Comparison of ENCODE assay signal across 18 cellular contexts in genomic region chr6:12101653-12102312, GRCh38.
"Had no signal": no experiment of that assay in that cellular context is flagged by ENCODE, and none has a peak within 500 bp of the region (broad histone marks: within the 10 kb centered on the region; RNA-seq: fewer than 3 reads in every experiment).

No MANE protein-coding gene starts in this region.

- ATAC-seq: left lobe of liver; mucosa of descending colon; naive thymus-derived CD8-positive, alpha-beta T cell; SK-N-SH treated with all-trans-retinoic acid at 6 μM for 48 hours; stimulated activated effector memory CD8-positive, alpha-beta T cell treated with anti-CD3 and anti-CD28 coated beads, Interleukin-12 subunit alpha, Interleukin-12 subunit beta, amount 100 ng/mL, for 72 hours had no signal

- H3K27ac ChIP-seq: adrenal gland, esophagus squamous epithelium, hepatocyte, neutrophil, tibial artery, uterus had no signal

- H3K27me3 ChIP-seq: adrenal gland, esophagus squamous epithelium, hepatocyte, neutrophil, tibial artery, uterus had no signal

- H3K27me3 Mint-ChIP-seq: activated CD4-positive, alpha-beta T cell treated with anti-CD3 and anti-CD28 coated beads, Interleukin-2, amount 10 ng/mL, durations not matched to agents 24 days and 14 days; naive thymus-derived CD8-positive, alpha-beta T cell had no signal

- H3K9me3 Mint-ChIP-seq: activated CD4-positive, alpha-beta T cell treated with anti-CD3 and anti-CD28 coated beads, Interleukin-2, amount 10 ng/mL, durations not matched to agents 24 days and 14 days; naive thymus-derived CD8-positive, alpha-beta T cell; stimulated activated effector memory CD8-positive, alpha-beta T cell treated with anti-CD3 and anti-CD28 coated beads, Interleukin-12 subunit alpha, Interleukin-12 subunit beta, amount 100 ng/mL, for 72 hours had no signal

- H3K4me1 ChIP-seq: adrenal gland, esophagus squamous epithelium, tibial artery, uterus had no signal

- H3K4me2 ChIP-seq: hepatocyte had no signal

- H2AFZ ChIP-seq: hepatocyte had no signal

- H3K4me3 Mint-ChIP-seq: activated CD4-positive, alpha-beta T cell treated with anti-CD3 and anti-CD28 coated beads, Interleukin-2, amount 10 ng/mL, durations not matched to agents 24 days and 14 days; stimulated activated effector memory CD8-positive, alpha-beta T cell treated with anti-CD3 and anti-CD28 coated beads, Interleukin-12 subunit alpha, Interleukin-12 subunit beta, amount 100 ng/mL, for 72 hours had no signal

- H3K27ac Mint-ChIP-seq: activated CD4-positive, alpha-beta T cell treated with anti-CD3 and anti-CD28 coated beads, Interleukin-2, amount 10 ng/mL, durations not matched to agents 24 days and 14 days; stimulated activated effector memory CD8-positive, alpha-beta T cell treated with anti-CD3 and anti-CD28 coated beads, Interleukin-12 subunit alpha, Interleukin-12 subunit beta, amount 100 ng/mL, for 72 hours had no signal

- DNase-seq: activated CD4-positive, alpha-beta T cell treated with anti-CD3 and anti-CD28 coated beads, Interleukin-2, amount 10 ng/mL, durations not matched to agents 24 days and 14 days; activated effector memory CD4-positive, alpha-beta T cell treated with anti-CD3 and anti-CD28 coated beads, Interleukin-2, amount 50 U/mL, for 16 hours; adrenal gland; caudate nucleus; esophagus squamous epithelium; islet precursor cell; mucosa of descending colon; naive thymus-derived CD8-positive, alpha-beta T cell; stimulated activated CD4-positive, alpha-beta T cell treated with anti-CD3 and anti-CD28 coated beads, Interleukin-12 subunit alpha, Interleukin-12 subunit beta, amount 100 ng/mL, for 4 hours; stimulated activated CD4-positive, alpha-beta T cell treated with anti-CD3 and anti-CD28 coated beads, Interleukin-2, amount 100 ng/mL, for 24 hours; T-helper 2 cell; tibial artery; uterus had no signal

- H3K4me3 ChIP-seq: adrenal gland, esophagus squamous epithelium, hepatocyte, mucosa of descending colon, tibial artery, uterus had no signal

- H3K4me1 Mint-ChIP-seq: stimulated activated effector memory CD8-positive, alpha-beta T cell treated with anti-CD3 and anti-CD28 coated beads, Interleukin-12 subunit alpha, Interleukin-12 subunit beta, amount 100 ng/mL, for 72 hours had no signal
